In genomic region chr6:148118303-148118702, GRCh38 we compare ENCODE assay signal across 17 cellular contexts.
"Had no signal": no experiment of that assay in that cellular context is flagged by ENCODE, and none has a peak within 500 bp of the region (broad histone marks: within the 10 kb centered on the region; RNA-seq: fewer than 3 reads in every experiment).

No MANE protein-coding gene starts in this region.

- H3K27ac Mint-ChIP-seq: activated CD4-positive, alpha-beta T cell treated with anti-CD3 and anti-CD28 coated beads, Interleukin-2, amount 10 ng/mL, durations not matched to agents 24 days and 14 days; activated CD8-positive, alpha-beta T cell treated with anti-CD3 and anti-CD28 coated beads for 36 hours; activated naive CD4-positive, alpha-beta T cell treated with anti-CD3 and anti-CD28 coated beads for 36 hours; activated T-cell treated with anti-CD3 and anti-CD28 coated beads, Interleukin-2, amount 50 U/mL, for 24 hours; activated T-helper 2 cell treated with anti-CD3 and anti-CD28 coated beads, Interferon-gamma antibody, Interleukin-2, Interleukin-4, amounts not matched to agents 10 μg/mL and 5 μg/mL and 100 μg/mL, durations not matched to agents 14 hours and 24 hours and 36 hours; effector memory CD8-positive, alpha-beta T cell; naive thymus-derived CD8-positive, alpha-beta T cell; stimulated activated naive B cell treated with anti-CD40 and anti-IgM and Interleukin-4, amounts not matched to agents 10 μg/mL and 1 μg/mL and 100 μg/mL, for 72 hours had no signal

- H3K4me3 ChIP-seq: body of pancreas, esophagus squamous epithelium, pancreas, thyroid gland had no signal

- ATAC-seq: activated CD8-positive, alpha-beta T cell treated with anti-CD3 and anti-CD28 coated beads for 36 hours; body of pancreas; effector memory CD8-positive, alpha-beta T cell; left cardiac atrium; naive thymus-derived CD8-positive, alpha-beta T cell; stimulated activated naive B cell treated with anti-CD40 and anti-IgM and Interleukin-4, amounts not matched to agents 10 μg/mL and 1 μg/mL and 100 μg/mL, for 72 hours had no signal

- H3K4me3 Mint-ChIP-seq: activated CD4-positive, alpha-beta T cell treated with anti-CD3 and anti-CD28 coated beads, Interleukin-2, amount 10 ng/mL, durations not matched to agents 24 days and 14 days; activated CD8-positive, alpha-beta T cell treated with anti-CD3 and anti-CD28 coated beads for 36 hours; activated naive CD4-positive, alpha-beta T cell treated with anti-CD3 and anti-CD28 coated beads for 36 hours; activated T-cell treated with anti-CD3 and anti-CD28 coated beads, Interleukin-2, amount 50 U/mL, for 24 hours; effector memory CD8-positive, alpha-beta T cell; naive thymus-derived CD8-positive, alpha-beta T cell; stimulated activated naive B cell treated with anti-CD40 and anti-IgM and Interleukin-4, amounts not matched to agents 10 μg/mL and 1 μg/mL and 100 μg/mL, for 72 hours had no signal

- H3K4me1 Mint-ChIP-seq: activated CD4-positive, alpha-beta T cell treated with anti-CD3 and anti-CD28 coated beads, Interleukin-2, amount 10 ng/mL, durations not matched to agents 24 days and 14 days; naive thymus-derived CD8-positive, alpha-beta T cell; stimulated activated naive B cell treated with anti-CD40 and anti-IgM and Interleukin-4, amounts not matched to agents 10 μg/mL and 1 μg/mL and 100 μg/mL, for 72 hours had no signal

- H3K9me3 ChIP-seq: body of pancreas, esophagus squamous epithelium, pancreas, thyroid gland had no signal

- H3K27me3 ChIP-seq: body of pancreas, esophagus squamous epithelium, pancreas, thyroid gland had no signal

- H3K27ac ChIP-seq: body of pancreas, esophagus squamous epithelium, pancreas, thyroid gland had no signal

- DNase-seq: activated CD4-positive, alpha-beta T cell treated with anti-CD3 and anti-CD28 coated beads, Interleukin-2, amount 10 ng/mL, durations not matched to agents 24 days and 14 days; activated CD4-positive, CD25-positive, alpha-beta regulatory T cell; activated CD8-positive, alpha-beta T cell treated with anti-CD3 and anti-CD28 coated beads for 36 hours; activated naive CD4-positive, alpha-beta T cell treated with anti-CD3 and anti-CD28 coated beads for 36 hours; activated T-cell treated with anti-CD3 and anti-CD28 coated beads, Interleukin-2, amount 50 U/mL, for 24 hours; body of pancreas; dermis blood vessel endothelial cell; effector memory CD8-positive, alpha-beta T cell; esophagus squamous epithelium; left cardiac atrium; mesenchymal stem cell; naive thymus-derived CD8-positive, alpha-beta T cell; pancreas; stimulated activated naive B cell treated with anti-CD40 and anti-IgM and Interleukin-4, amounts not matched to agents 10 μg/mL and 1 μg/mL and 100 μg/mL, for 72 hours; T-helper 9 cell; thyroid gland had no signal

- H3K9me3 Mint-ChIP-seq: activated CD4-positive, alpha-beta T cell treated with anti-CD3 and anti-CD28 coated beads, Interleukin-2, amount 10 ng/mL, durations not matched to agents 24 days and 14 days; activated CD8-positive, alpha-beta T cell treated with anti-CD3 and anti-CD28 coated beads for 36 hours; activated naive CD4-positive, alpha-beta T cell treated with anti-CD3 and anti-CD28 coated beads for 36 hours; activated T-cell treated with anti-CD3 and anti-CD28 coated beads, Interleukin-2, amount 50 U/mL, for 24 hours; activated T-helper 2 cell treated with anti-CD3 and anti-CD28 coated beads, Interferon-gamma antibody, Interleukin-2, Interleukin-4, amounts not matched to agents 10 μg/mL and 5 μg/mL and 100 μg/mL, durations not matched to agents 14 hours and 24 hours and 36 hours; stimulated activated naive B cell treated with anti-CD40 and anti-IgM and Interleukin-4, amounts not matched to agents 10 μg/mL and 1 μg/mL and 100 μg/mL, for 72 hours had no signal

- H3K4me1 ChIP-seq: body of pancreas, esophagus squamous epithelium, pancreas, thyroid gland had no signal

- H3K36me3 ChIP-seq: esophagus squamous epithelium, pancreas, thyroid gland had no signal

- H3K27me3 Mint-ChIP-seq: activated CD4-positive, alpha-beta T cell treated with anti-CD3 and anti-CD28 coated beads, Interleukin-2, amount 10 ng/mL, durations not matched to agents 24 days and 14 days; activated T-cell treated with anti-CD3 and anti-CD28 coated beads, Interleukin-2, amount 50 U/mL, for 24 hours; stimulated activated naive B cell treated with anti-CD40 and anti-IgM and Interleukin-4, amounts not matched to agents 10 μg/mL and 1 μg/mL and 100 μg/mL, for 72 hours had no signal
